Comparison of ENCODE assay signal across 8 cellular contexts in genomic region chr3:20450611-20451010, GRCh38.
"Had no signal": no experiment of that assay in that cellular context is flagged by ENCODE, and none has a peak within 500 bp of the region (broad histone marks: within the 10 kb centered on the region; RNA-seq: fewer than 3 reads in every experiment).

No MANE protein-coding gene starts in this region.

- H3K4me1 ChIP-seq: HAP-1 had no signal

- DNase-seq: H7, HFFc6, KBM-7 had no signal

- H3K4me2 ChIP-seq: GM23338, KMS-11 had no signal

- H3K9me3 ChIP-seq: HAP-1 had no signal

- FAIRE-seq: HTR-8/SVneo had no signal

- ATAC-seq: GM23338, HCT116 had no signal

- H2AFZ ChIP-seq: GM23338 had no signal

- H3K4me3 ChIP-seq: GM23338, HAP-1 had no signal

- H3K27ac ChIP-seq: KMS-11 had no signal

- H3K9ac ChIP-seq: KMS-11 had no signal

- H3K36me3 ChIP-seq: HAP-1 had no signal
